ENCODE assay signal across 8 cellular contexts in the genomic region with DNA sequence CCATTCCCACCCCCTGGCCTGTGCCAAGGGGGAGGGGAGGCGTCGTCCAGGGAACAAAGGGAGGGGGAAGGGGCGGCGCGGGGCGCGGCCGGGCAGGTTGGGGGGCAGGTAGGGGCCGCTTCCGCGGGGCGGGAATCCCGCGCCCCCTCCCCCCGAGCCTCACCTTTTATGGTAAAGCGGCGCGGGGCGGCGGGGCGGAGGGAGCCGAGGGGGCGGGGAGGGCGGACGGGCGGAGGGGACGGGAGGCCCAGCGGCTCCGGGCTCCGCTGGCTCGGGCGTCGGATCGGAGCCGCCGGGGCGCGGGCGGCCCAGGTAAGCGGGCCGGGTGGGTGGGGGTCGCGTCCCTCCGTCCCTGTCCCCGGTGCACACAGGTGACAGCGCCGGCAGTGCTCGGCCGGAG. TPM values are rescaled to one million over a fixed set of nuclear protein-coding genes. Genes with fewer than 3 reads are reported as not detected.
DNase-seq lines count a peak whose midpoint lies in the region; ATAC-seq, FAIRE-seq and TF ChIP-seq lines count a peak whose summit lies in the region.

Gene FBLIM1 (plus strand): TSS at position 259 of the 400 bp plus-strand sequence. CDS start 6,189 bp downstream, outside the sequence.

- peaks cover 8% of the 10 kb centered on the region for H3K4me1 Mint-ChIP-seq in activated CD8-positive, alpha-beta memory T cell treated with anti-CD3 and anti-CD28 coated beads, Interleukin-2, amount 10 ng/mL, durations not matched to agents 7 days and 5 days
- H3K4me1 Mint-ChIP-seq in stimulated activated naive B cell treated with anti-CD40 and anti-IgM and Interleukin-4, amounts not matched to agents 10 μg/mL and 1 μg/mL and 100 μg/mL, for 72 hours = peaks cover 10 to 33% of the 10 kb centered on the region in 2 donors

- H3K9me3 ChIP-seq in breast epithelium (no peaks in the 10 kb centered on the region), kidney (ENCODE audit: control insufficient read depth in 1 of 2, low read length in 2 of 2) (no peaks in the 10 kb centered on the region)

- TF ChIP-seq POLR2A in breast epithelium (IDR thresholded peaks at IDR 0.05) = no peak

- DNase-seq in activated CD8-positive, alpha-beta memory T cell treated with anti-CD3 and anti-CD28 coated beads, Interleukin-2, amount 10 ng/mL, durations not matched to agents 7 days and 5 days = no peak
- no peak for DNase-seq in activated CD8-positive, alpha-beta memory T cell treated with anti-CD3 and anti-CD28 coated beads, Interleukin-2, amount 50 U/mL, for 4 hours
- DNase-seq in breast epithelium (ENCODE audit: low spot score in 2 of 2) (no peak), kidney (no peak), activated gamma-delta T cell treated with Interleukin-2 at 50 U/mL for 16 hours (no peak), NCI-H2196 treated with DMSO at 0.1 percent for 48 hours (lab: John Stamatoyannopoulos, UW; ENCODE audit: unreplicated experiment) (no peak)
- DNase-seq in stimulated activated naive B cell treated with anti-CD40 and anti-IgM and Interleukin-4, amounts not matched to agents 10 μg/mL and 1 μg/mL and 100 μg/mL, for 72 hours = no peak

- peak within 1 kb of the TSS; percentile 48 to 55 for H3K9ac ChIP-seq in kidney (ENCODE audit: low read length in 2 of 2)

- H3K9me3 Mint-ChIP-seq in activated CD8-positive, alpha-beta memory T cell treated with anti-CD3 and anti-CD28 coated beads, Interleukin-2, amount 10 ng/mL, durations not matched to agents 7 days and 5 days (ENCODE audit: low read depth) = no peaks in the 10 kb centered on the region
- no peaks in the 10 kb centered on the region for H3K9me3 Mint-ChIP-seq in stimulated activated naive B cell treated with anti-CD40 and anti-IgM and Interleukin-4, amounts not matched to agents 10 μg/mL and 1 μg/mL and 100 μg/mL, for 72 hours

- ATAC-seq in activated CD8-positive, alpha-beta memory T cell treated with anti-CD3 and anti-CD28 coated beads, Interleukin-2, amount 10 ng/mL, durations not matched to agents 7 days and 5 days = peak; percentile 11
- peak in 1 of 2 donors; percentile 23 for ATAC-seq in stimulated activated naive B cell treated with anti-CD40 and anti-IgM and Interleukin-4, amounts not matched to agents 10 μg/mL and 1 μg/mL and 100 μg/mL, for 72 hours (replicated peaks)
- no peak for ATAC-seq in GM18861 (IDR thresholded peaks at IDR 0.05; ENCODE audit: unreplicated experiment)

- peaks cover 57% of the 10 kb centered on the region for H3K27me3 Mint-ChIP-seq in activated CD8-positive, alpha-beta memory T cell treated with anti-CD3 and anti-CD28 coated beads, Interleukin-2, amount 10 ng/mL, durations not matched to agents 7 days and 5 days
- peaks cover 55 to 68% of the 10 kb centered on the region in 2 donors for H3K27me3 Mint-ChIP-seq in stimulated activated naive B cell treated with anti-CD40 and anti-IgM and Interleukin-4, amounts not matched to agents 10 μg/mL and 1 μg/mL and 100 μg/mL, for 72 hours

- H3K4me3 Mint-ChIP-seq in activated CD8-positive, alpha-beta memory T cell treated with anti-CD3 and anti-CD28 coated beads, Interleukin-2, amount 10 ng/mL, durations not matched to agents 7 days and 5 days = no peak within 1 kb of the TSS
- H3K4me3 Mint-ChIP-seq in stimulated activated naive B cell treated with anti-CD40 and anti-IgM and Interleukin-4, amounts not matched to agents 10 μg/mL and 1 μg/mL and 100 μg/mL, for 72 hours = peak within 1 kb of the TSS; percentile 70 to 78

- no peaks in the 10 kb centered on the region for H3K27me3 ChIP-seq in breast epithelium

- H3K27ac Mint-ChIP-seq in activated CD8-positive, alpha-beta memory T cell treated with anti-CD3 and anti-CD28 coated beads, Interleukin-2, amount 10 ng/mL, durations not matched to agents 7 days and 5 days = no peak within 1 kb of the TSS
- no peak within 1 kb of the TSS for H3K27ac Mint-ChIP-seq in stimulated activated naive B cell treated with anti-CD40 and anti-IgM and Interleukin-4, amounts not matched to agents 10 μg/mL and 1 μg/mL and 100 μg/mL, for 72 hours

- peak within 1 kb of the TSS; percentile 80 to 93 for H3K27ac ChIP-seq in breast epithelium
- H3K27ac ChIP-seq in kidney (ENCODE audit: low read depth in 2 of 2, low read length in 2 of 2) = peak within 1 kb of the TSS; percentile 57 to 72

- intact Hi-C loops in breast epithelium (cut with DNase I; ENCODE audit: low total_unique reads) = no loop called here
- intact Hi-C loops in kidney (cut with DNase I) = no loop called here

- CTCF ChIA-PET in activated CD8-positive, alpha-beta memory T cell treated with anti-CD3 and anti-CD28 coated beads, Interleukin-2, amount 10 ng/mL, durations not matched to agents 7 days and 5 days (lab: Charles Lee) = no interaction called here

- TF ChIP-seq CTCF in breast epithelium (IDR thresholded peaks at IDR 0.05) (no peak), kidney (IDR thresholded peaks at IDR 0.05; ENCODE audit: borderline replicate concordance, extremely low read depth, insufficient read depth) (no peak)

- H3K4me3 ChIP-seq in breast epithelium = peak within 1 kb of the TSS; percentile 58 to 96 (median 86)
- H3K4me3 ChIP-seq in kidney (ENCODE audit: low read length in 2 of 2) = peak within 1 kb of the TSS; percentile 29 to 43

- no peak for FAIRE-seq in kidney (lab: Jason Lieb, UNC)

- H3K4me1 ChIP-seq in breast epithelium = peaks cover 5 to 22% of the 10 kb centered on the region in 2 donors
- peaks cover 0 to 3% of the 10 kb centered on the region in 2 donors for H3K4me1 ChIP-seq in kidney (ENCODE audit: control insufficient read depth in 1 of 2, insufficient read depth in 1 of 2, low read depth in 1 of 2, low read length in 2 of 2)

- H3K36me3 ChIP-seq in breast epithelium (no peaks in the 10 kb centered on the region), kidney (ENCODE audit: control insufficient read depth in 1 of 2, insufficient read depth in 2 of 2, low read length in 2 of 2) (no peaks in the 10 kb centered on the region)

- no peaks in the 10 kb centered on the region for H3K36me3 Mint-ChIP-seq in activated CD8-positive, alpha-beta memory T cell treated with anti-CD3 and anti-CD28 coated beads, Interleukin-2, amount 10 ng/mL, durations not matched to agents 7 days and 5 days
- H3K36me3 Mint-ChIP-seq in stimulated activated naive B cell treated with anti-CD40 and anti-IgM and Interleukin-4, amounts not matched to agents 10 μg/mL and 1 μg/mL and 100 μg/mL, for 72 hours = no peaks in the 10 kb centered on the region

RNA-seq across cellular contexts. Expression of gene FBLIM1, which starts in this region (rescaled TPM):
- not detected for total RNA-seq in activated CD8-positive, alpha-beta memory T cell treated with anti-CD3 and anti-CD28 coated beads, Interleukin-2, amount 10 ng/mL, durations not matched to agents 7 days and 5 days
- 10 to 100 TPM; 17.4 to 73.4 (median 42.6) TPM for total RNA-seq in breast epithelium
- total RNA-seq in kidney = 89.3 TPM
- 16.6 TPM for polyA plus RNA-seq in kidney (ENCODE audit: insufficient read depth, low read depth, low replicate concordance)

Comparison
In these comparisons a context has a peak if more than half of its experiments do, and no peak if none do; other contexts are left out.
1. RNA of gene FBLIM1 (total RNA-seq): 89.3 TPM in kidney (single experiment) and 17.4 to 73.4 TPM in breast epithelium; not detected in activated CD8-positive, alpha-beta memory T cell treated with anti-CD3 and anti-CD28 coated beads, Interleukin-2, amount 10 ng/mL, durations not matched to agents 7 days and 5 days; every median in the first group is over 10 times any median in the second.
2. Peak in ATAC-seq in activated CD8-positive, alpha-beta memory T cell treated with anti-CD3 and anti-CD28 coated beads, Interleukin-2, amount 10 ng/mL, durations not matched to agents 7 days and 5 days; RNA of the gene not detected or under 1 TPM.